In the genomic region with DNA sequence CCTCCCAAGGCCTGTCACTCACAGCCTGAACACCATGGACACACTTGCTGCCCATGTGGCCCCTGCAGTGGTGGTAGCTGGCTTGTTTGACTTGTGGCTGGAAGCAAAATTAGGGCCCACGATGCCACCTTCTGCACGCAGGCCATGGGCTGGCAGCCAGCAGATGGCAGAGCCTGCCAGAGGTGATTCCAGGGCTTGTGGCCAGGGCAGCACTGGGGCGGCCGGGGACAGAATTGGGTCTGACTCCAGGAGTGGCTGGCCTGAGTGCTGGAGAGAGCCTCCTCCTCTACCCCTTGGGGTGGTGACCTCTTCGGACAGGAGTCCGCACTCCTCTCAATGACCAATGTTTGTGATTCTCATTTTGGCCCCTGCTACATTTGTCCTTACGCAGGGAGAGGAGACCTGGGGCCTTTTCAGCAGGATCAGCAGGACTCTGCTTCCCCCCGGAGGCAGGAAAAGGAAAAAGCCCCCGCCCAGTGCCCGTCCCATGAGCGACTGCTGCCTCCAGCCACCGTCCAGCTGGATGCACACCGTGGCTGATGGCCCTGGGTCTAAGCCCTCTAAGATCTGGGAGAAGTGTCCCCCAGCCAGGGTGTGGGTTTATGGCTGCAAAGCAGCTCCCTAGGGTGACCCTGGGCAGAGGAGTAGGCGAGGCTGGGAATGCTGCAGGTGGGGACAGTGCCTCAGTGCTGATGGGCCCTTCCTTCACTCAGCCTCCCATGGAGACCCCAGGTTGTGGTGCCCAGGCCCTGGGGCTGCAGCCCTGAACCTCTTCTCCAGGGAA, we compare ENCODE assay signal across 8 cellular contexts. TPM values are rescaled to one million over a fixed set of nuclear protein-coding genes. Genes with fewer than 3 reads are reported as not detected.
DNase-seq lines count a peak whose midpoint lies in the region; ATAC-seq and TF ChIP-seq lines count a peak whose summit lies in the region.

No MANE protein-coding gene starts in this region.

- peaks cover 42 to 87% (median 64%) of the 10 kb centered on the region in 4 donors for H3K4me1 Mint-ChIP-seq in CD4-positive, alpha-beta memory T cell

- no peaks in the 10 kb centered on the region for H3K9me3 ChIP-seq in CD4-positive, alpha-beta memory T cell (ENCODE audit: control insufficient read depth in 1 of 2, low read length in 2 of 2)
- no peaks in the 10 kb centered on the region for H3K9me3 ChIP-seq in HAP-1
- H3K9me3 ChIP-seq in SJSA1 (replicated peaks), result no peaks in the 10 kb centered on the region
- no peaks in the 10 kb centered on the region for H3K9me3 ChIP-seq in tibial nerve

- peak overlapping the region in 7 of 8 donors; percentile 17 to 54 (median 46) for H3K4me3 Mint-ChIP-seq in CD4-positive, alpha-beta memory T cell

- 10 to 26% methylated on average over 9 to 14 of the region's 14 CpGs for WGBS in tibial nerve, 2 donors

- H3K27me3 Mint-ChIP-seq in CD4-positive, alpha-beta memory T cell, result no peaks in the 10 kb centered on the region

- DNase-seq in CD4-positive, alpha-beta memory T cell, result no peak
- DNase-seq in HAP-1 (ENCODE audit: low spot score in 2 of 2), result peak; percentile 47 to 77
- peak; percentile 66 to 72 for DNase-seq in SJSA1 (ENCODE audit: low read depth in 1 of 2, low spot score in 2 of 2)
- peak; percentile 52 to 84 (median 73) for DNase-seq in dorsolateral prefrontal cortex
- DNase-seq in medulla oblongata (ENCODE audit: extremely low spot score), result peak; percentile 86
- peak; percentile 52 to 68 for DNase-seq in tibial nerve (ENCODE audit: low spot score in 2 of 2)

- H3K27ac Mint-ChIP-seq in CD4-positive, alpha-beta memory T cell, result peak overlapping the region; percentile 37 to 91 (median 75)

- in situ Hi-C loops in HAP-1 (cut with MboI; ENCODE audit: low sequenced_read_pairs), result loop anchor here (25.0 kb wide), 1 partner anchor 416 kb away; no protein-coding TSS in a partner anchor

- peaks cover 0 to 6% of the 10 kb centered on the region in 2 donors for H3K36me3 Mint-ChIP-seq in CD4-positive, alpha-beta memory T cell

- no peaks in the 10 kb centered on the region for H3K36me3 ChIP-seq in CD4-positive, alpha-beta memory T cell (ENCODE audit: insufficient read depth, low read length)
- no peaks in the 10 kb centered on the region; the same call in 1 of the 2 replicates for H3K36me3 ChIP-seq in HAP-1 (replicated peaks)
- H3K36me3 ChIP-seq in SJSA1, result peaks cover under 1% of the 10 kb centered on the region; the same call in 1 of the 2 replicates
- no peaks in the 10 kb centered on the region for H3K36me3 ChIP-seq in tibial nerve

- H3K27ac ChIP-seq in CD4-positive, alpha-beta memory T cell (ENCODE audit: low read depth, low read length), result no peak overlapping the region
- H3K27ac ChIP-seq in SJSA1 (no peak overlapping the region), dorsolateral prefrontal cortex (peak overlapping the region; percentile 31 to 99 (median 89)), tibial nerve (peak overlapping the region; percentile 68 to 98 (median 86))

- TF ChIP-seq CTCF in dorsolateral prefrontal cortex (IDR thresholded peaks at IDR 0.05 in 54 of 56, conservative IDR thresholded peaks at IDR 0.05 in 2 of 56; ENCODE audit: low read depth in 1 of 56, partially characterized antibody in 56 of 56) (peak; percentile 35 to 90 (median 72)), tibial nerve (IDR thresholded peaks at IDR 0.05) (peak; percentile 47 to 89 (median 70))

- TF ChIP-seq EP300 in tibial nerve (IDR thresholded peaks at IDR 0.05), result peak in 1 of 2 donors; percentile 46

- H3K4me3 ChIP-seq in CD4-positive, alpha-beta memory T cell (ENCODE audit: low read length in 2 of 2), result no peak overlapping the region
- H3K4me3 ChIP-seq in HAP-1 (no peak overlapping the region), SJSA1 (no peak overlapping the region), dorsolateral prefrontal cortex (no peak overlapping the region), tibial nerve (no peak overlapping the region)

- POLR2A ChIA-PET in CD4-positive, alpha-beta memory T cell (lab: Charles Lee; ENCODE audit: partially characterized antibody), result interaction anchor here (1.0 to 10.0 kb wide), 9 partner anchors 7 to 241 kb away, joined by 3 to 125 read pairs (median 5); a partner anchor contains a TSS

- CTCF ChIA-PET in CD4-positive, alpha-beta memory T cell (lab: Charles Lee; ENCODE audit: partially characterized antibody), result interaction anchor here (0.5 to 5.4 kb wide), 15 partner anchors 9 to 279 kb away, joined by 3 to 60 read pairs (median 5); no protein-coding TSS in a partner anchor

- ATAC-seq in HG03108 (IDR thresholded peaks at IDR 0.05; ENCODE audit: unreplicated experiment) (no peak), GM21529 (IDR thresholded peaks at IDR 0.05; ENCODE audit: unreplicated experiment) (no peak)

- H3K9me3 Mint-ChIP-seq in CD4-positive, alpha-beta memory T cell, result no peaks in the 10 kb centered on the region

- H3K4me1 ChIP-seq in CD4-positive, alpha-beta memory T cell (ENCODE audit: insufficient read depth, low read length), result peaks cover 86% of the 10 kb centered on the region
- no peaks in the 10 kb centered on the region; the same call in 1 of the 2 replicates for H3K4me1 ChIP-seq in HAP-1
- peaks cover 29% of the 10 kb centered on the region for H3K4me1 ChIP-seq in SJSA1 (replicated peaks)
- peaks cover 5 to 90% (median 69%) of the 10 kb centered on the region in 4 donors for H3K4me1 ChIP-seq in tibial nerve

- H3K27me3 ChIP-seq in CD4-positive, alpha-beta memory T cell (ENCODE audit: insufficient read depth, low read length), result no peaks in the 10 kb centered on the region
- H3K27me3 ChIP-seq in HAP-1 (ENCODE audit: low read depth) (no peaks in the 10 kb centered on the region), SJSA1 (replicated peaks) (no peaks in the 10 kb centered on the region), dorsolateral prefrontal cortex (no peaks in the 10 kb centered on the region), tibial nerve (no peaks in the 10 kb centered on the region)

- no peak for TF ChIP-seq POLR2A in tibial nerve (IDR thresholded peaks at IDR 0.05)

- intact Hi-C loops in CD4-positive, alpha-beta memory T cell (cut with micrococcal nuclease), result no loop called here
- intact Hi-C loops in dorsolateral prefrontal cortex (cut with DNase I), result loop anchor here (2.0 to 5.0 kb wide), 3 partner anchors 53 to 281 kb away; no protein-coding TSS in a partner anchor

RNA-seq across cellular contexts. Expression of a gene that starts 26.5 kb away (rescaled TPM):
- total RNA-seq in CD4-positive, alpha-beta memory T cell, result 10 to 100 TPM; 26.3 to 26.7 TPM
- 10 to 100 TPM; 13.4 to 26.2 TPM for polyA plus RNA-seq in CD4-positive, alpha-beta memory T cell
- 36.1 and 42.3 TPM in 2 replicates for total RNA-seq in SJSA1 (2014; rRNA removed; shearing (Covaris generic))
- total RNA-seq in dorsolateral prefrontal cortex (10 to 100 TPM; 25.5 to 44.3 (median 34.1) TPM), tibial nerve (100 to 1,000 TPM in 2 of 4 donors, 10 to 100 TPM in 2; 81.3 to 115 (median 98.9) TPM)

RNA-seq across cellular contexts. Expression of a gene that starts 54.5 kb away (rescaled TPM):
- total RNA-seq in CD4-positive, alpha-beta memory T cell, result 10 to 100 TPM; 23.1 to 24.5 TPM
- 100 to 1,000 TPM; 154 to 635 TPM for polyA plus RNA-seq in CD4-positive, alpha-beta memory T cell
- total RNA-seq in SJSA1 (2014; rRNA removed; shearing (Covaris generic)), result 13.6 and 20.6 TPM in 2 replicates
- total RNA-seq in dorsolateral prefrontal cortex (100 to 1,000 TPM in 73 of 120 experiments, 10 to 100 TPM in 47; 33.5 to 407 (median 111) TPM), tibial nerve (1,000 to 10,000 TPM; 1,317 to 2,202 (median 1,604) TPM)

Comparison
In these comparisons a context has a peak if more than half of its experiments do, and no peak if none do; other contexts are left out.
1. DNase-seq: peak in HAP-1 (2 of 2), SJSA1 (2 of 2), dorsolateral prefrontal cortex (10 of 10), medulla oblongata (single experiment) and tibial nerve (2 of 2); none in CD4-positive, alpha-beta memory T cell (0 of 5).
2. H3K27ac ChIP-seq: peak in dorsolateral prefrontal cortex (59 of 59) and tibial nerve (4 of 4); none in CD4-positive, alpha-beta memory T cell (single experiment) and SJSA1 (single experiment).